In the genomic region with DNA sequence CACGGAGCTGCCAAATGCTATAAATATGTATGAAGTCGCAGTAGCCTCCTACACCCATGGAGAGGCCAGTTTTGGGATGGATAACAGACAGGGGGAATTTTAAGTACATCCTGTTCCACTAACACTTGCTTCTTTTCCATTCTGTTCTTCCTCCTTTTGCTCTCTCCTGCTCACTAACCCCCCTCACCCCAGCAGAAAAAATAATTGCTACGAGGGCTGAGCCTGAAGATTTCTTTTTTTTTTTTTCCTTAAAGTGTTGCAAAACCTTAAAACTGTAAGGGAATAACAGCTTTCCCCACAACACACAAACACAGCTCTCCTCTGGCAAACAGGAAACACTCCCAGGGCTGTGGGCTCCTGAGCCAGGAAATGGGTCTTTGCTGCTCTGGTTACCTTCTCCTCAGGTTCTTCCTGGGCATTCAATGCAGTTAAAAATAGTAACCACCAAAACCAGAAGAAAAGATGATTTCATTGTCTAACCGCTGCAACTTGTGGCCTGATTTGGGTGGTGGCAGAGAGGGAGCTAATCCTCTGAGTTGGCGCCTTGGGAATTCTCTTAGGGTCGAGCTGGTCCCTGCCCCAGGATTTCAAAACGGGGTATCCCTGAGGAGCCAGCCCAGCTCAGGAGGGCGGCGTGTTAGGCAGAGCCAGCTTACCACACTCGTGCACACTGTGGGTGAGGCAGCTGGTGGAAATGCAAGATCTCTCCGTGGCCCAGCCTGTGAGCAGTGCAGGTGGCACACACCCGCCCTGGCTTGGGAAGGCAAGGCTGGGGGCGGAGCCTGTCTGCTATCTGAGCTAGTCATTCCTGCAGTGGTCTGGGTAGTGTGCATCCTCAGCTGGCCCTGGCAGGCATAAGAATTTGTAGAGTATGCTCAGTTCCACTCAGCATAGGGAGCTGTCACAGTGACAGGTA, we compare ENCODE assay signal across 8 cellular contexts. TPM values are rescaled to one million over a fixed set of nuclear protein-coding genes. Genes with fewer than 3 reads are reported as not detected.
DNase-seq lines count a peak whose midpoint lies in the region; ATAC-seq and TF ChIP-seq lines count a peak whose summit lies in the region.

No MANE protein-coding gene starts in this region.

- peak overlapping the region; percentile 5 for H3K27ac ChIP-seq in hepatocyte

- H3K9me2 ChIP-seq in hepatocyte (replicated peaks; ENCODE audit: insufficient read depth) = no peaks in the 10 kb centered on the region

- H3K79me2 ChIP-seq in hepatocyte = no peaks in the 10 kb centered on the region

- peaks cover 11% of the 10 kb centered on the region for H3K4me1 ChIP-seq in hepatocyte (ENCODE audit: insufficient read depth)

- ATAC-seq in HG03097 (IDR thresholded peaks at IDR 0.05; ENCODE audit: low FRiP score, unreplicated experiment) = peak; percentile 76
- ATAC-seq in HG03521 (IDR thresholded peaks at IDR 0.05; ENCODE audit: unreplicated experiment) = no peak

- H3K27me3 ChIP-seq in hepatocyte = no peaks in the 10 kb centered on the region

- DNase-seq in DMS153 treated with DMSO at 0.1 percent for 48 hours (lab: John Stamatoyannopoulos, UW; ENCODE audit: unreplicated experiment) (peak; percentile 48), RPMI8226 (peak; percentile 94), hepatocyte (ENCODE audit: low spot score) (peak; percentile 81), HuH-7.5 (ENCODE audit: low spot score) (no peak)
- peak; percentile 56 for DNase-seq in activated naive CD4-positive, alpha-beta T cell treated with anti-CD3 and anti-CD28 coated beads, Interleukin-2, amount 50 U/mL, for 16 hours
- peak; percentile 46 to 51 (median 49) for DNase-seq in stimulated activated CD4-positive, alpha-beta T cell treated with anti-CD3 and anti-CD28 coated beads, Interleukin-12 subunit alpha, Interleukin-12 subunit beta, amount 100 ng/mL, for 48 hours (ENCODE audit: low read depth in 2 of 3, low spot score in 1 of 3)

- no peak overlapping the region for H2AFZ ChIP-seq in hepatocyte

- H4K20me1 ChIP-seq in hepatocyte (ENCODE audit: insufficient read depth, poor library complexity, severe bottlenecking) = no peaks in the 10 kb centered on the region

- no peaks in the 10 kb centered on the region for H3K9me3 ChIP-seq in hepatocyte (ENCODE audit: low read depth)

- 42% methylated on average over 13 of the region's 13 CpGs for WGBS in hepatocyte (ENCODE audit: low lambda C conversion rate, missing lambda C conversion rate)

- no peak overlapping the region for H3K4me3 ChIP-seq in hepatocyte

- peak overlapping the region; percentile 52 for H3K4me2 ChIP-seq in hepatocyte

- no peak for TF ChIP-seq CTCF in hepatocyte (IDR thresholded peaks at IDR 0.05; ENCODE audit: poor library complexity)

- no peaks in the 10 kb centered on the region for H3K36me3 ChIP-seq in hepatocyte (replicated peaks; ENCODE audit: insufficient read depth, low read depth)

RNA-seq across cellular contexts. Expression of a gene that starts 17.1 kb away (rescaled TPM):
- 39.9 and 67.3 TPM in 2 replicates for total RNA-seq in hepatocyte
- 51.1 and 52.6 TPM in 2 replicates for polyA plus RNA-seq in hepatocyte
